ENCODE assay signal across 16 cellular contexts in the genomic region with DNA sequence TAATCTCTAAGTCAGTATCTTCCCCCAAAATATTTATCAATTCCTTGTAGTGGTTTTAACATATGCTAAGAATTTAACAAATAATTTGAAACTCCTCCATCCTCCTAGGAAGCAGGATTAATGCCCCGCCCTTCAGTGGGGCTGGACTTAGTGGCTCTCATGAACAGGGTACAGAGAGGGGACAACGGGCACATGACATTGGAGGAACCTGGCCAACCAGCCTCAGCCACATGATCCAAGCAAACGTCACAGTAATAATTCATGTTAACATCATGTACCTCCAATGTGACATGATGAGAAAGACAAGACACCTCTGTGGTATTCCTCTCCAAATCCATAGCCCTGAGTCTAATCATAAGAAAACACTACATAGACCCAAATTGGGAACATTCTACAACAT. TPM values are rescaled to one million over a fixed set of nuclear protein-coding genes. Genes with fewer than 3 reads are reported as not detected.
DNase-seq lines count a peak whose midpoint lies in the region; ATAC-seq and TF ChIP-seq lines count a peak whose summit lies in the region.
"Had no signal": no experiment of that assay in that cellular context is flagged by ENCODE, and none has a peak within 500 bp of the region (broad histone marks: within the 10 kb centered on the region; RNA-seq: fewer than 3 reads in every experiment).

No MANE protein-coding gene starts in this region.

- in situ Hi-C loops in IMR-90 (cut with MboI; ENCODE audit: low sequenced_read_pairs) = no loop called here
- in situ Hi-C loops in GM13976 (cut with MboI; ENCODE audit: low sequenced_read_pairs, unreplicated experiment) = no loop called here

- dilution Hi-C loops in IMR-90 (cut with HindIII; ENCODE audit: low sequenced_read_pairs, unreplicated experiment) = no loop called here

- no peak overlapping the region for H3K27ac ChIP-seq in CD4-positive, alpha-beta T cell (ENCODE audit: low read depth, low read length)
- H3K27ac ChIP-seq in IMR-90 (ENCODE audit: insufficient read depth, low read length) (no peak overlapping the region), psoas muscle (no peak overlapping the region)

- no peak for TF ChIP-seq CTCF in CD4-positive, alpha-beta T cell (IDR thresholded peaks at IDR 0.05)
- TF ChIP-seq CTCF in IMR-90 (conservative IDR thresholded peaks at IDR 0.05; ENCODE audit: low read depth, low read length) = no peak
- no peak for TF ChIP-seq CTCF in psoas muscle (IDR thresholded peaks at IDR 0.05)
- no peak for TF ChIP-seq CTCF in GM13976 (IDR thresholded peaks at IDR 0.05; ENCODE audit: borderline replicate concordance, control extremely low read depth, extremely low read depth, insufficient read depth, missing control alignments)

- no peak overlapping the region for H4K91ac ChIP-seq in IMR-90 (ENCODE audit: insufficient read depth, low read depth, low read length)

- no peak overlapping the region for H2AK5ac ChIP-seq in IMR-90 (ENCODE audit: low read depth, low read length)

- DNase-seq in left ventricle myocardium superior = no peak
- DNase-seq in Right ventricle myocardium inferior (ENCODE audit: missing footprints) = no peak
- DNase-seq in CD4-positive, alpha-beta T cell = no peak
- DNase-seq in IMR-90 = no peak
- DNase-seq in psoas muscle = peak in 1 of 2 donors; percentile 60
- DNase-seq in GM13976 (ENCODE audit: low spot score) = no peak
- DNase-seq: ACHN; C1 segment of cervical spinal cord; CD8-positive, alpha-beta memory T cell; DMS53; H7 had no signal

- peak; percentile 76 for ATAC-seq in left ventricle myocardium superior
- no peak for ATAC-seq in Right ventricle myocardium inferior
- ATAC-seq in CD4-positive, alpha-beta T cell (ENCODE audit: poor library complexity) = no peak
- peak; percentile 42; the same call in 1 of the 2 replicates for ATAC-seq in IMR-90 (ENCODE audit: low read depth)
- peak; percentile 43 to 88 (median 81) for ATAC-seq in psoas muscle
- no peak for ATAC-seq in GM18867 (IDR thresholded peaks at IDR 0.05; ENCODE audit: unreplicated experiment)
- ATAC-seq in HG03469 (IDR thresholded peaks at IDR 0.05; ENCODE audit: unreplicated experiment) = no peak
- ATAC-seq: GM23338, HepG2 had no signal

- WGBS in IMR-90 (ENCODE audit: extremely low coverage in 2 of 2, insufficient read length in 1 of 2), 2 experiments = 93% methylated on average over 2 of the region's 3 CpGs; no CpG with 5 or more reads in 1 of the 2 experiments
- WGBS in psoas muscle, 3 donors = 35 to 40% (median 38%) methylated on average over 3 of the region's 3 CpGs

- peak overlapping the region; percentile 57 for H3K27ac Mint-ChIP-seq in CD4-positive, alpha-beta T cell
- H3K27ac Mint-ChIP-seq: B cell, GM23338 had no signal

- no peak overlapping the region for H4K8ac ChIP-seq in IMR-90 (ENCODE audit: low read depth in 2 of 2, low read length in 2 of 2)

- H2BK5ac ChIP-seq in IMR-90 (ENCODE audit: low read depth, low read length, poor library complexity, severe bottlenecking) = no peak overlapping the region

- peaks cover 5% of the 10 kb centered on the region for H3K4me1 ChIP-seq in IMR-90 (ENCODE audit: control insufficient read depth, insufficient read depth, low read length)
- peaks cover 38% of the 10 kb centered on the region for H3K4me1 ChIP-seq in psoas muscle

- H3K9me3 ChIP-seq in CD4-positive, alpha-beta T cell (ENCODE audit: control insufficient read depth, low read length) = no peaks in the 10 kb centered on the region
- H3K9me3 ChIP-seq in IMR-90 (ENCODE audit: control insufficient read depth, insufficient read depth, low read length) = no peaks in the 10 kb centered on the region
- H3K9me3 ChIP-seq in psoas muscle = no peaks in the 10 kb centered on the region

- H3K9me1 ChIP-seq in IMR-90 (ENCODE audit: insufficient read depth, low read length) = peaks cover 16% of the 10 kb centered on the region

- no peak overlapping the region for H2BK20ac ChIP-seq in IMR-90 (ENCODE audit: low read depth, low read length)

- POLR2A ChIA-PET in CD4-positive, alpha-beta T cell (lab: Charles Lee) = no interaction called here
- POLR2A ChIA-PET in IMR-90 (lab: Charles Lee; ENCODE audit: unreplicated experiment) = no interaction called here

- TF ChIP-seq RAD21 in IMR-90 (IDR thresholded peaks at IDR 0.05; ENCODE audit: low read length) = no peak

- H3K4me1 Mint-ChIP-seq in CD4-positive, alpha-beta T cell (ENCODE audit: low read depth) = peaks cover 70% of the 10 kb centered on the region
- H3K4me1 Mint-ChIP-seq: GM23338 had no signal

- no peak overlapping the region for H3K9ac ChIP-seq in IMR-90 (ENCODE audit: low read depth, low read length)

- intact Hi-C loops in left ventricle myocardium superior (cut with micrococcal nuclease) (no loop called here), Right ventricle myocardium inferior (cut with DNase I) (no loop called here), IMR-90 (cut with micrococcal nuclease) (no loop called here), psoas muscle (cut with DNase I) (no loop called here)
- intact Hi-C loops in CD4-positive, alpha-beta T cell (cut with DNase I, micrococcal nuclease) = no loop called here

- H3K79me1 ChIP-seq in IMR-90 (ENCODE audit: low read depth in 1 of 2, low read length in 2 of 2) = peaks cover 35 to 70% of the 10 kb centered on the region in 2 experiments

- H2AFZ ChIP-seq in IMR-90 (replicated peaks; ENCODE audit: low read length, poor library complexity) = no peak overlapping the region
- H2AFZ ChIP-seq: GM23338 had no signal

- no peak overlapping the region for H3K4me2 ChIP-seq in IMR-90 (ENCODE audit: low read depth, low read length)
- H3K4me2 ChIP-seq: GM23338 had no signal

- H3K18ac ChIP-seq in IMR-90 (ENCODE audit: low read depth, low read length) = no peak overlapping the region

- H2BK120ac ChIP-seq in IMR-90 (ENCODE audit: low read depth, low read length) = no peak overlapping the region

- H3K27me3 Mint-ChIP-seq in CD4-positive, alpha-beta T cell = no peaks in the 10 kb centered on the region
- H3K27me3 Mint-ChIP-seq: B cell; CD8-positive, alpha-beta memory T cell had no signal

- H3K56ac ChIP-seq in IMR-90 (ENCODE audit: extremely low read depth, insufficient read depth, low read length) = no peak overlapping the region

- no peaks in the 10 kb centered on the region for H3K9me3 Mint-ChIP-seq in CD4-positive, alpha-beta T cell
- H3K9me3 Mint-ChIP-seq: CD8-positive, alpha-beta memory T cell; GM23338 had no signal

- H2AK9ac ChIP-seq in IMR-90 (replicated peaks; ENCODE audit: low read depth, low read length, poor library complexity) = no peak overlapping the region

- TF ChIP-seq POLR2A in IMR-90 (IDR thresholded peaks at IDR 0.05; ENCODE audit: low read depth, low read length) = no peak

- H3K36me3 Mint-ChIP-seq in CD4-positive, alpha-beta T cell (ENCODE audit: low read depth) = peaks cover 56% of the 10 kb centered on the region

- peaks cover 28% of the 10 kb centered on the region for H4K20me1 ChIP-seq in IMR-90 (ENCODE audit: insufficient read depth, low read length)

- H4K5ac ChIP-seq in IMR-90 (ENCODE audit: low read depth, low read length) = no peak overlapping the region

- H3K4ac ChIP-seq in IMR-90 (ENCODE audit: low read depth, low read length) = no peak overlapping the region

- H3K4me3 Mint-ChIP-seq in CD4-positive, alpha-beta T cell = no peak overlapping the region
- H3K4me3 Mint-ChIP-seq: B cell, GM23338 had no signal

- peaks cover 3% of the 10 kb centered on the region; the same call in 1 of the 2 replicates for H3K36me3 ChIP-seq in IMR-90 (ENCODE audit: control insufficient read depth, insufficient read depth, low read length)
- H3K36me3 ChIP-seq in psoas muscle (ENCODE audit: insufficient read depth in 1 of 2, low read depth in 1 of 2) = no peaks in the 10 kb centered on the region

- no peak overlapping the region for H3K23ac ChIP-seq in IMR-90 (ENCODE audit: low read depth, low read length)

- H3K14ac ChIP-seq in IMR-90 (replicated peaks; ENCODE audit: low read depth, low read length) = no peak overlapping the region

- no TSS peak for BruUV-seq in IMR-90 (replicated peaks; lab: Mats Ljungman, UMichigan)

- H3K27me3 ChIP-seq in CD4-positive, alpha-beta T cell (ENCODE audit: control insufficient read depth, insufficient read depth, low read length) = no peaks in the 10 kb centered on the region
- H3K27me3 ChIP-seq in IMR-90 (ENCODE audit: control insufficient read depth, insufficient read depth, low read length) (no peaks in the 10 kb centered on the region), psoas muscle (ENCODE audit: insufficient read depth in 3 of 3, low read length in 2 of 3) (no peaks in the 10 kb centered on the region)

- H3K4me3 ChIP-seq in IMR-90 (ENCODE audit: insufficient read depth, low read depth, low read length) (no peak overlapping the region), psoas muscle (no peak overlapping the region)
- H3K4me3 ChIP-seq: GM23338 had no signal

- no peak overlapping the region for H2BK15ac ChIP-seq in IMR-90 (ENCODE audit: low read depth, low read length)

- CTCF ChIA-PET in CD4-positive, alpha-beta T cell (lab: Charles Lee) = no interaction called here
- CTCF ChIA-PET in IMR-90 (lab: Yijun Ruan, JAX) = no interaction called here

TF ChIP-seq in IMR-90, 13 proteins besides CTCF, POLR2A, EP300 and RAD21 (continues in another document):
- TF ChIP-seq MXI1 (IDR thresholded peaks at IDR 0.05; ENCODE audit: borderline replicate concordance, low read depth, low read length) (no peak), BHLHE40 (IDR thresholded peaks at IDR 0.05; ENCODE audit: low read depth, low read length) (no peak), SMC3 (IDR thresholded peaks at IDR 0.05; ENCODE audit: low read depth, low read length) (no peak), MAFK (IDR thresholded peaks at IDR 0.05; ENCODE audit: low read depth, low read length) (no peak), CHD1 (IDR thresholded peaks at IDR 0.05; ENCODE audit: low read depth, low read length) (no peak), FOS (IDR thresholded peaks at IDR 0.05; ENCODE audit: low read depth, low read length) (no peak), CEBPB (IDR thresholded peaks at IDR 0.05; ENCODE audit: low read depth, low read length) (no peak)
- TF ChIP-seq, protein P1, sequence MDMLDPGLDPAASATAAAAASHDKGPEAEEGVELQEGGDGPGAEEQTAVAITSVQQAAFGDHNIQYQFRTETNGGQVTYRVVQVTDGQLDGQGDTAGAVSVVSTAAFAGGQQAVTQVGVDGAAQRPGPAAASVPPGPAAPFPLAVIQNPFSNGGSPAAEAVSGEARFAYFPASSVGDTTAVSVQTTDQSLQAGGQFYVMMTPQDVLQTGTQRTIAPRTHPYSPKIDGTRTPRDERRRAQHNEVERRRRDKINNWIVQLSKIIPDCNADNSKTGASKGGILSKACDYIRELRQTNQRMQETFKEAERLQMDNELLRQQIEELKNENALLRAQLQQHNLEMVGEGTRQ (IDR thresholded peaks at IDR 0.05; ENCODE audit: low read depth, low read length) = no peak

RNA-seq across cellular contexts. Expression of a gene that starts 50.5 kb away (rescaled TPM):
- total RNA-seq in left ventricle myocardium superior (104 TPM), Right ventricle myocardium inferior (112 TPM), IMR-90 (2012; rRNA removed) (58.3 and 76.0 TPM in 2 replicates), psoas muscle (100 to 1,000 TPM in 3 of 4 donors, 10 to 100 TPM in 1; 97.7 to 140 (median 122) TPM)
- 10 to 100 TPM; 56.6 to 60.6 TPM for total RNA-seq in CD4-positive, alpha-beta T cell
- polyA plus RNA-seq in IMR-90 (2012; rRNA removed) (37.0 and 49.5 TPM in 2 replicates), psoas muscle (10 to 100 TPM; 34.6 to 75.6 (median 43.9) TPM)
- 20.2 and 21.1 TPM in 2 replicates for polyA plus RNA-seq in IMR-90 (2012; cell fraction: cytosol; rRNA removed)
- 42.0 and 53.9 TPM in 2 replicates for polyA plus RNA-seq in IMR-90 (2012; cell fraction: nucleus; rRNA removed; ENCODE audit: low replicate concordance)

Comparison
In these comparisons a context has a peak if more than half of its experiments do, and no peak if none do; other contexts are left out.
1. ATAC-seq: peak in left ventricle myocardium superior (single experiment), IMR-90 (single experiment) and psoas muscle (4 of 4); none in Right ventricle myocardium inferior (single experiment), CD4-positive, alpha-beta T cell (single experiment), GM18867 (single experiment) and HG03469 (single experiment).